ENCODE assay signal across 24 cellular contexts in the genomic region with DNA sequence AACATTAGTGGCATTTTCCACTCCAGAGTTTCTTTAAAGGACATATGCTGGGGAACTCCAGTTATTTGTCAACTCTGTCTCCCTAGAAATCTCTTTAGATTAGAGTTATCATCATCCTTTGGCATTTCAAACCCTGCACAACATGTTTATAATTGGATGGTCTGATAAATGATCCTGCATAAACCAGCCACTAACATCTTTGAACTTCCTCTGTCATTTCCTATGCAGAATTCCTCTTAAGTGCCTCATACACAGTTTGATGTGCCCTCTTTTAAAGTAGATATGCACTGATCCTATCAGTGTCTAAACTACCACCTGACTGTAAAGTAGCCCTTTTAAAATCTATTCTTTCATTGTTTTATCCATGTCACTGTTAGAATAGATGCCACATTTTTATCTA.
"Had no signal": no experiment of that assay in that cellular context is flagged by ENCODE, and none has a peak within 500 bp of the region (broad histone marks: within the 10 kb centered on the region; RNA-seq: fewer than 3 reads in every experiment).

No MANE protein-coding gene starts in this region.

- H3K4me3 Mint-ChIP-seq: activated naive CD8-positive, alpha-beta T cell had no signal

- H3K27me3 Mint-ChIP-seq: activated naive CD8-positive, alpha-beta T cell had no signal

- H3K36me3 ChIP-seq: adrenal gland, ascending aorta, breast epithelium, sigmoid colon, uterus had no signal

- DNase-seq: activated CD4-positive, alpha-beta T cell treated with anti-CD3 and anti-CD28 coated beads for 1 hour; activated naive CD4-positive, alpha-beta T cell; activated T-cell treated with anti-CD3 and anti-CD28 coated beads, Interleukin-2, amount 50 U/mL, for 1 hour; adrenal gland; erythroblast; hypothalamus; mesenchymal stem cell; occipital lobe; retina; sigmoid colon; stimulated activated CD4-positive, alpha-beta T cell treated with anti-CD3 and anti-CD28 coated beads, Interleukin-4, amount 100 ng/mL, for 1 hour; stimulated activated naive CD4-positive, alpha-beta T cell; T-helper 1 cell; testis; trophoblast cell; uterus had no signal

- H3K9me3 ChIP-seq: ascending aorta, testis, uterus had no signal

- H3K36me3 Mint-ChIP-seq: activated naive CD8-positive, alpha-beta T cell had no signal

- H3K27ac ChIP-seq: adrenal gland, ascending aorta, breast epithelium, coronary artery, sigmoid colon, testis, uterus had no signal

- H3K4me1 ChIP-seq: adrenal gland, ascending aorta, breast epithelium, sigmoid colon, testis, uterus had no signal

- H3K27ac Mint-ChIP-seq: activated naive CD8-positive, alpha-beta T cell; activated T-helper 2 cell treated with anti-CD3 and anti-CD28 coated beads, Interferon-gamma antibody, Interleukin-2, Interleukin-4, amounts not matched to agents 10 μg/mL and 5 μg/mL and 100 μg/mL, durations not matched to agents 14 hours and 24 hours and 36 hours had no signal

- H3K27me3 ChIP-seq: adrenal gland, ascending aorta, breast epithelium, sigmoid colon, testis, uterus had no signal

- H3K4me3 ChIP-seq: adrenal gland, ascending aorta, breast epithelium, coronary artery, sigmoid colon, testis, uterus had no signal

- FAIRE-seq: frontal cortex, islet of Langerhans, TTC549 had no signal
